ENCODE assay signal across 17 cellular contexts in the genomic region with DNA sequence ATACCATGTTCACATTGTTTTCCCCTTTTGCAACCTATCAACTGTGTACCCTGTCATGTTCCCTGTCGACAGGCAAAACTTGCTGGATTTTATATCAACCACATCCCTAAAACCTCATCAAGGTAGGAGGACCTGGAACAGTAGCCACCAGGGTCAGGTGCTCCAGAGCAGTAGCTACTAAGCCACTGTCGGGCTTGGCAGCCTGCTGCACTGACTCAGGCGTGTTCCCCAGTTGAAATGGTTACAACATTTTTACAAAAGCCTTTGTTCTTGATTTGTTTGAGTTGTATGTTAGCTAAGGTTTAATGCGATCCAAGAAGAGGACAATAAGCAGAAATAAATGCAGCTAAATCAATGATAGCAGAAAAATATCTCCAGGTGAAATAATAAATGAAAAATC.
DNase-seq lines count a peak whose midpoint lies in the region; ATAC-seq, FAIRE-seq and TF ChIP-seq lines count a peak whose summit lies in the region.
"Had no signal": no experiment of that assay in that cellular context is flagged by ENCODE, and none has a peak within 500 bp of the region (broad histone marks: within the 10 kb centered on the region; RNA-seq: fewer than 3 reads in every experiment).

No MANE protein-coding gene starts in this region.

- no peak overlapping the region for H3K4me3 ChIP-seq in PC-3 (ENCODE audit: low read length)
- no peak overlapping the region for H3K4me3 ChIP-seq in bronchial epithelial cell (ENCODE audit: low read depth, low read length)

- H3K27ac ChIP-seq in PC-3 (ENCODE audit: low read length), result no peak overlapping the region
- H3K27ac ChIP-seq: KMS-11 had no signal

- CTCF ChIA-PET in PC-3 (lab: Charles Lee), result no interaction called here

- no peak overlapping the region for H3K4me3 Mint-ChIP-seq in effector memory CD8-positive, alpha-beta T cell
- H3K4me3 Mint-ChIP-seq: CD4-positive, CD25-positive, alpha-beta regulatory T cell had no signal

- H3K4me2 ChIP-seq in PC-3 (ENCODE audit: low read length), result no peak overlapping the region
- H3K4me2 ChIP-seq: KMS-11 had no signal

- no peaks in the 10 kb centered on the region for H4K20me1 ChIP-seq in PC-3 (ENCODE audit: low read length)

- H3K9me2 ChIP-seq in PC-3 (replicated peaks; ENCODE audit: low read length), result no peaks in the 10 kb centered on the region; the same call in 1 of the 2 replicates

- FAIRE-seq in bronchial epithelial cell (lab: Jason Lieb, UNC), result no peak
- FAIRE-seq: HepG2 had no signal

- no peaks in the 10 kb centered on the region for H3K36me3 Mint-ChIP-seq in effector memory CD8-positive, alpha-beta T cell (ENCODE audit: insufficient read depth)
- H3K36me3 Mint-ChIP-seq: CD4-positive, CD25-positive, alpha-beta regulatory T cell had no signal

- no peak overlapping the region; the same call in 1 of the 2 replicates for H2AFZ ChIP-seq in PC-3 (ENCODE audit: low read length)

- DNase-seq in PC-3 (peak; percentile 35), bronchial epithelial cell (ENCODE audit: low read depth) (peak; percentile 41), iris pigment epithelial cell (ENCODE audit: low read depth) (peak; percentile 59), sciatic nerve (ENCODE audit: low spot score) (no peak)
- no peak for DNase-seq in effector memory CD8-positive, alpha-beta T cell
- DNase-seq: CD4-positive, CD25-positive, alpha-beta regulatory T cell; DMS53; GOT3; MM.1S; NCI-H1105; NCI-H187; NCI-H526 treated with DMSO at 0.1 percent for 48 hours; SIG-M5 had no signal

- H3K27me3 ChIP-seq in PC-3 (ENCODE audit: low read length) (no peaks in the 10 kb centered on the region), bronchial epithelial cell (ENCODE audit: control insufficient read depth, insufficient read depth, low read length) (no peaks in the 10 kb centered on the region)

- H3K4me1 ChIP-seq in PC-3 (ENCODE audit: insufficient read depth, low read length), result peaks cover 19% of the 10 kb centered on the region

- peak; percentile 74 for ATAC-seq in PC-3
- ATAC-seq in GM18498 (IDR thresholded peaks at IDR 0.05; ENCODE audit: unreplicated experiment), result no peak
- ATAC-seq in HG03280 (IDR thresholded peaks at IDR 0.05; ENCODE audit: unreplicated experiment), result no peak
- ATAC-seq in effector memory CD8-positive, alpha-beta T cell (replicated peaks), result no peak
- no peak for ATAC-seq in sciatic nerve
- ATAC-seq: HepG2 had no signal

- H3K9me3 Mint-ChIP-seq in effector memory CD8-positive, alpha-beta T cell, result no peaks in the 10 kb centered on the region

- no peaks in the 10 kb centered on the region for H3F3A ChIP-seq in PC-3 (ENCODE audit: low read length, unreplicated experiment)

- no peaks in the 10 kb centered on the region for H3K36me3 ChIP-seq in PC-3 (ENCODE audit: low read depth, low read length)
- no peaks in the 10 kb centered on the region for H3K36me3 ChIP-seq in bronchial epithelial cell (ENCODE audit: control insufficient read depth, insufficient read depth, low read length)

- TF ChIP-seq CTCF in PC-3 (conservative IDR thresholded peaks at IDR 0.05; ENCODE audit: low read depth, low read length) (no peak), bronchial epithelial cell (IDR thresholded peaks at IDR 0.05; ENCODE audit: insufficient read depth, low read length, severe bottlenecking) (no peak)

- H3K79me2 ChIP-seq in PC-3 (ENCODE audit: low read length), result no peaks in the 10 kb centered on the region

- H3K9me3 ChIP-seq in PC-3 (ENCODE audit: low read length), result no peaks in the 10 kb centered on the region

- no peaks in the 10 kb centered on the region for H3K4me1 Mint-ChIP-seq in effector memory CD8-positive, alpha-beta T cell (ENCODE audit: low read depth in 2 of 2)
- H3K4me1 Mint-ChIP-seq: CD4-positive, CD25-positive, alpha-beta regulatory T cell had no signal

- H3K9ac ChIP-seq in PC-3 (ENCODE audit: low read length), result no peak overlapping the region
- H3K9ac ChIP-seq: KMS-11 had no signal

- no peak overlapping the region for H3K27ac Mint-ChIP-seq in effector memory CD8-positive, alpha-beta T cell
- H3K27ac Mint-ChIP-seq: CD4-positive, CD25-positive, alpha-beta regulatory T cell had no signal

- POLR2A ChIA-PET in PC-3 (lab: Charles Lee; ENCODE audit: unreplicated experiment), result no interaction called here

- no TSS peak for BruUV-seq in PC-3 (replicated peaks; lab: Mats Ljungman, UMichigan)

- intact Hi-C loops in PC-3 (cut with micrococcal nuclease), result no loop called here
- intact Hi-C loops in sciatic nerve (cut with DNase I), result no loop called here

- H3K27me3 Mint-ChIP-seq in effector memory CD8-positive, alpha-beta T cell, result no peaks in the 10 kb centered on the region

Comparison
In these comparisons a context has a peak if more than half of its experiments do, and no peak if none do; other contexts are left out.
1. DNase-seq: peak in PC-3 (single experiment), bronchial epithelial cell (single experiment) and iris pigment epithelial cell (single experiment); none in effector memory CD8-positive, alpha-beta T cell (0 of 3) and sciatic nerve (single experiment).